ENCODE assay signal across 8 cellular contexts in the genomic region with DNA sequence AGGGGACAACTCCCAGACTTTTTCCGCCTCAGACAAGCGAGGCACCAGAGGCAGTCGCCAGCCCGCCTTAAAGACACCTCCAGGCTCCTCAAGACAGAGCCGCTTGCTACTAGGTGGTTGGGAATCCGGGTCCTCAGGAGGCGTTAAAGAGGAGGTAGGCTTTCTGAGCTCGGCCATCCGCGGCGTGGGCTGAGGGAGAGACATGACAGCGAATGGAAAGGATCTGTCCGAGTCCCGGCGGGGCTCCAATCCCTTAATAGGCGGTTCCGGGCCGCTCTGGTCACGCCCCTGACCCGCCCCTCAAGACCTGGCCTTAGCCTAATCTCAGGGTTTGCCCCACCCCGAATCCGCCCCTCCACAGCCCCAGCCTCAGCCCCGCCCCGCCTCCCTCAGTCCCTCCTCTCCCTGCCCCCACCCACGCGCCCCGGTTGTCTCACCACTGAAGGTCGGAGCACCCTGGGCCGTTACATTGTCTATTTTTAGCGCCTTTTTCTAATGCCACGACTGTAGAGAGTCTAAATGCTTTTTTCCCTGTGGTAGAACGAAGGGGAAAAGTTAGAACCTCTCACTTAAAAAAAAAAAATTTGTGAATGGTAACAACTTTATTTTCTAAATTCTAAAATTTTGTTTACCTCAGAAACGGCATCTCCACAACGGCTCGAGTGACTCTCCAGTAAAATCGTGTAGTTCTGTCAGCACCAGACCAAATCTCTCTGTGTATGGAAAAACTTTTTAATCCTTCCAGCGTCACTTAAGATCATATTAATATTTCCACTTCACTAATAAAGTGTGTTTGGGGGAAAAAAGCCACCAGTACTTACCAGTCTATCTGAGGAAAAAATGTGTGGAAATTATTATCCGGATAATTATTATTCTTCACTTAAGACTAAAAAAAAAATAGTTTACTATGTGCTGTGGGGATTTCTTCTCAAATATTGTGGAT. TPM values are rescaled to one million over a fixed set of nuclear protein-coding genes. Genes with fewer than 3 reads are reported as not detected.
DNase-seq lines count a peak whose midpoint lies in the region; ATAC-seq, FAIRE-seq and TF ChIP-seq lines count a peak whose summit lies in the region.

A gene (minus strand): TSS at position 229 of the 943 bp plus-strand sequence. CDS start 25 bp downstream, at position 204.

- DNase-seq in Caki2 (ENCODE audit: low read depth), result peak; percentile 85
- peak; percentile 50 for DNase-seq in NCI-H748 treated with DMSO at 0.1 percent for 48 hours (lab: John Stamatoyannopoulos, UW)
- DNase-seq in bronchial epithelial cell (ENCODE audit: low read depth), result peak; percentile 71
- peak; percentile 87 for DNase-seq in kidney
- DNase-seq in stimulated activated CD4-positive, alpha-beta T cell treated with anti-CD3 and anti-CD28 coated beads, Interleukin-1b, Interleukin-23, amount 100 ng/mL, for 48 hours, result peak; percentile 30
- DNase-seq in putamen (ENCODE audit: low spot score), result no peak

- intact Hi-C loops in kidney (cut with DNase I), result no loop called here

- peaks cover 0 to 4% of the 10 kb centered on the region in 2 donors for H3K4me1 ChIP-seq in kidney (ENCODE audit: control insufficient read depth in 1 of 2, insufficient read depth in 1 of 2, low read depth in 1 of 2, low read length in 2 of 2)

- TF ChIP-seq POLR2A in GM19099 (IDR thresholded peaks at IDR 0.05; ENCODE audit: extremely low read depth, insufficient read length, low read depth), result peak; percentile 49

- peak; percentile 85 for ATAC-seq in HG03097 (IDR thresholded peaks at IDR 0.05; ENCODE audit: low FRiP score, unreplicated experiment)

- H3K36me3 ChIP-seq in bronchial epithelial cell (ENCODE audit: control insufficient read depth, insufficient read depth, low read length) (no peaks in the 10 kb centered on the region), kidney (ENCODE audit: control insufficient read depth in 1 of 2, insufficient read depth in 2 of 2, low read length in 2 of 2) (no peaks in the 10 kb centered on the region)

- H3K4me3 ChIP-seq in bronchial epithelial cell (ENCODE audit: low read depth, low read length) (peak within 1 kb of the TSS; percentile 54), kidney (ENCODE audit: low read length in 2 of 2) (peak within 1 kb of the TSS; percentile 61 to 70)

- no peak for FAIRE-seq in bronchial epithelial cell (lab: Jason Lieb, UNC)
- FAIRE-seq in kidney (lab: Jason Lieb, UNC), result no peak

- H3K27me3 ChIP-seq in bronchial epithelial cell (ENCODE audit: control insufficient read depth, insufficient read depth, low read length), result no peaks in the 10 kb centered on the region

- peak within 1 kb of the TSS in 1 of 2 donors; percentile 10 for H3K9ac ChIP-seq in kidney (ENCODE audit: low read length in 2 of 2)

- in situ Hi-C loops in Caki2 (cut with HindIII; ENCODE audit: low pct_unique_long_range_greater_than_20kb, low sequenced_read_pairs), result no loop called here

- H3K27ac ChIP-seq in kidney (ENCODE audit: low read depth in 2 of 2, low read length in 2 of 2), result no peak within 1 kb of the TSS

- TF ChIP-seq CTCF in bronchial epithelial cell (IDR thresholded peaks at IDR 0.05; ENCODE audit: insufficient read depth, low read length, severe bottlenecking) (no peak), kidney (IDR thresholded peaks at IDR 0.05; ENCODE audit: borderline replicate concordance, extremely low read depth, insufficient read depth) (no peak)

- no peaks in the 10 kb centered on the region for H3K9me3 ChIP-seq in kidney (ENCODE audit: control insufficient read depth in 1 of 2, low read length in 2 of 2)

RNA-seq across cellular contexts. Expression of the gene that starts here (rescaled TPM):
- not detected in 2 replicates for total RNA-seq in Caki2 (2014; rRNA removed; shearing (Covaris generic); ENCODE audit: low replicate concordance)
- total RNA-seq in bronchial epithelial cell, result 0.13 TPM in 1 of 2 replicates, not detected in the other
- not detected for total RNA-seq in kidney
- not detected for polyA plus RNA-seq in kidney (ENCODE audit: insufficient read depth, low read depth, low replicate concordance)

Comparison
In these comparisons a context has a peak if more than half of its experiments do, and no peak if none do; other contexts are left out.
1. Peak in DNase-seq in Caki2; RNA of the gene not detected or under 1 TPM.
2. Peak in DNase-seq and H3K4me3 ChIP-seq in bronchial epithelial cell; RNA of the gene not detected or under 1 TPM.
3. Peak in DNase-seq and H3K4me3 ChIP-seq in kidney; RNA of the gene not detected or under 1 TPM.